In genomic region chr19:28511655-28512054, GRCh38 we compare ENCODE assay signal across 10 cellular contexts.
"Had no signal": no experiment of that assay in that cellular context is flagged by ENCODE, and none has a peak within 500 bp of the region (broad histone marks: within the 10 kb centered on the region; RNA-seq: fewer than 3 reads in every experiment).

No MANE protein-coding gene starts in this region.

- DNase-seq: H9, HCEC 1CT, HFFc6, IMR-90, KBM-7 had no signal

- H3K9ac ChIP-seq: KMS-11 had no signal

- ATAC-seq: GM23338 had no signal

- H3K4me3 ChIP-seq: GM23338 had no signal

- FAIRE-seq: H1, H54 had no signal

- H3K27ac ChIP-seq: HL-60, KMS-11 had no signal

- H3K4me2 ChIP-seq: GM23338, KMS-11 had no signal
